Comparison of ENCODE assay signal across 8 cellular contexts in genomic region chr9:128899566-128900322, GRCh38. TPM values are rescaled to one million over a fixed set of nuclear protein-coding genes. Genes with fewer than 3 reads are reported as not detected.
DNase-seq lines count a peak whose midpoint lies in the region; ATAC-seq and TF ChIP-seq lines count a peak whose summit lies in the region.

No MANE protein-coding gene starts in this region.

- peaks cover 36% of the 10 kb centered on the region for H3K4me1 Mint-ChIP-seq in activated T-helper 17 cell treated with anti-CD3 and anti-CD28 coated beads, Interleukin-2, amount 50 U/mL, for 72 hours

- H3K27me3 ChIP-seq in layer of hippocampus (ENCODE audit: control insufficient read depth, insufficient read depth, low read length) (no peaks in the 10 kb centered on the region), upper lobe of right lung (no peaks in the 10 kb centered on the region)

- no peak overlapping the region for H3K4me3 ChIP-seq in upper lobe of right lung

- peak overlapping the region; percentile 93 for H3K27ac Mint-ChIP-seq in activated T-helper 17 cell treated with anti-CD3 and anti-CD28 coated beads, Interleukin-2, amount 50 U/mL, for 72 hours

- intact Hi-C loops in Right ventricle myocardium inferior (cut with DNase I) (no loop called here), cardiac septum (cut with DNase I) (no loop called here), upper lobe of right lung (cut with DNase I) (no loop called here)

- DNase-seq in Right ventricle myocardium inferior (ENCODE audit: missing footprints) (no peak), cardiac septum (ENCODE audit: low spot score) (no peak), upper lobe of right lung (no peak), DMS 273 treated with DMSO at 0.1 percent for 48 hours (lab: John Stamatoyannopoulos, UW) (no peak)

- no peaks in the 10 kb centered on the region for H3K27me3 Mint-ChIP-seq in activated T-helper 17 cell treated with anti-CD3 and anti-CD28 coated beads, Interleukin-2, amount 50 U/mL, for 72 hours

- peak; percentile 21 for ATAC-seq in Right ventricle myocardium inferior
- ATAC-seq in activated T-helper 17 cell treated with anti-CD3 and anti-CD28 coated beads, Interleukin-2, amount 50 U/mL, for 72 hours (replicated peaks): peak; percentile 72
- peak; percentile 64 for ATAC-seq in upper lobe of right lung
- ATAC-seq in HG02759 (IDR thresholded peaks at IDR 0.05; ENCODE audit: unreplicated experiment): no peak
- no peak for ATAC-seq in GM21576 (IDR thresholded peaks at IDR 0.05; ENCODE audit: unreplicated experiment)

- H3K27ac ChIP-seq in layer of hippocampus (ENCODE audit: low read depth, low read length) (peak overlapping the region; percentile 66), upper lobe of right lung (peak overlapping the region; percentile 49)

- H3K36me3 Mint-ChIP-seq in activated T-helper 17 cell treated with anti-CD3 and anti-CD28 coated beads, Interleukin-2, amount 50 U/mL, for 72 hours (ENCODE audit: low read depth): peaks cover 34% of the 10 kb centered on the region

- no peaks in the 10 kb centered on the region for H3K9me3 ChIP-seq in upper lobe of right lung

- no peaks in the 10 kb centered on the region for H3K9me3 Mint-ChIP-seq in activated T-helper 17 cell treated with anti-CD3 and anti-CD28 coated beads, Interleukin-2, amount 50 U/mL, for 72 hours

- H3K36me3 ChIP-seq in upper lobe of right lung: peaks cover 35% of the 10 kb centered on the region

- H3K4me3 Mint-ChIP-seq in activated T-helper 17 cell treated with anti-CD3 and anti-CD28 coated beads, Interleukin-2, amount 50 U/mL, for 72 hours: peak overlapping the region; percentile 67

- H3K4me1 ChIP-seq in upper lobe of right lung: peaks cover 34% of the 10 kb centered on the region

- TF ChIP-seq CTCF in upper lobe of right lung (IDR thresholded peaks at IDR 0.05): no peak

RNA-seq across cellular contexts. Expression of gene LRRC8A, which starts 17.8 kb away (rescaled TPM):
- total RNA-seq in Right ventricle myocardium inferior (23.9 TPM), cardiac septum (24.2 TPM), upper lobe of right lung (68.1 TPM)
- 10 to 100 TPM; 19.3 to 24.5 TPM for total RNA-seq in activated T-helper 17 cell treated with anti-CD3 and anti-CD28 coated beads, Interleukin-2, amount 50 U/mL, for 72 hours

RNA-seq across cellular contexts. Expression of gene KYAT1, which starts 18.0 kb away (rescaled TPM):
- total RNA-seq in Right ventricle myocardium inferior (11.9 TPM), cardiac septum (9.2 TPM), upper lobe of right lung (6.6 TPM)
- total RNA-seq in activated T-helper 17 cell treated with anti-CD3 and anti-CD28 coated beads, Interleukin-2, amount 50 U/mL, for 72 hours: 10 to 100 TPM; 20.1 to 29.6 TPM

RNA-seq across cellular contexts. Expression of gene PHYHD1, which starts 21.0 kb away (rescaled TPM):
- total RNA-seq in Right ventricle myocardium inferior (30.2 TPM), cardiac septum (21.9 TPM), upper lobe of right lung (46.5 TPM)
- under 1 TPM in 1 of 2 donors, not detected in 1; 0.77 TPM for total RNA-seq in activated T-helper 17 cell treated with anti-CD3 and anti-CD28 coated beads, Interleukin-2, amount 50 U/mL, for 72 hours

RNA-seq across cellular contexts. Expression of gene DOLK, which starts 47.7 kb away (rescaled TPM):
- total RNA-seq in Right ventricle myocardium inferior (7.5 TPM), cardiac septum (9.8 TPM), upper lobe of right lung (15.5 TPM)
- total RNA-seq in activated T-helper 17 cell treated with anti-CD3 and anti-CD28 coated beads, Interleukin-2, amount 50 U/mL, for 72 hours: 1 to 10 TPM; 5.3 to 8.5 TPM

RNA-seq across cellular contexts. Expression of gene NUP188, which starts 47.8 kb away (rescaled TPM):
- total RNA-seq in Right ventricle myocardium inferior (16.0 TPM), cardiac septum (36.3 TPM), upper lobe of right lung (49.6 TPM)
- 100 to 1,000 TPM; 110 to 115 TPM for total RNA-seq in activated T-helper 17 cell treated with anti-CD3 and anti-CD28 coated beads, Interleukin-2, amount 50 U/mL, for 72 hours

Comparison
In these comparisons a context has a peak if more than half of its experiments do, and no peak if none do; other contexts are left out.
1. ATAC-seq: peak in Right ventricle myocardium inferior (single experiment), activated T-helper 17 cell treated with anti-CD3 and anti-CD28 coated beads, Interleukin-2, amount 50 U/mL, for 72 hours (single experiment) and upper lobe of right lung (single experiment); none in HG02759 (single experiment) and GM21576 (single experiment).
2. RNA of gene PHYHD1, which starts 21.0 kb away (total RNA-seq): 46.5 TPM in upper lobe of right lung (single experiment), 30.2 TPM in Right ventricle myocardium inferior (single experiment) and 21.9 TPM in cardiac septum (single experiment); 0.77 TPM in activated T-helper 17 cell treated with anti-CD3 and anti-CD28 coated beads, Interleukin-2, amount 50 U/mL, for 72 hours; every median in the first group is over 10 times any median in the second.